8 cellular contexts compared by ENCODE assay signal in the genomic region with DNA sequence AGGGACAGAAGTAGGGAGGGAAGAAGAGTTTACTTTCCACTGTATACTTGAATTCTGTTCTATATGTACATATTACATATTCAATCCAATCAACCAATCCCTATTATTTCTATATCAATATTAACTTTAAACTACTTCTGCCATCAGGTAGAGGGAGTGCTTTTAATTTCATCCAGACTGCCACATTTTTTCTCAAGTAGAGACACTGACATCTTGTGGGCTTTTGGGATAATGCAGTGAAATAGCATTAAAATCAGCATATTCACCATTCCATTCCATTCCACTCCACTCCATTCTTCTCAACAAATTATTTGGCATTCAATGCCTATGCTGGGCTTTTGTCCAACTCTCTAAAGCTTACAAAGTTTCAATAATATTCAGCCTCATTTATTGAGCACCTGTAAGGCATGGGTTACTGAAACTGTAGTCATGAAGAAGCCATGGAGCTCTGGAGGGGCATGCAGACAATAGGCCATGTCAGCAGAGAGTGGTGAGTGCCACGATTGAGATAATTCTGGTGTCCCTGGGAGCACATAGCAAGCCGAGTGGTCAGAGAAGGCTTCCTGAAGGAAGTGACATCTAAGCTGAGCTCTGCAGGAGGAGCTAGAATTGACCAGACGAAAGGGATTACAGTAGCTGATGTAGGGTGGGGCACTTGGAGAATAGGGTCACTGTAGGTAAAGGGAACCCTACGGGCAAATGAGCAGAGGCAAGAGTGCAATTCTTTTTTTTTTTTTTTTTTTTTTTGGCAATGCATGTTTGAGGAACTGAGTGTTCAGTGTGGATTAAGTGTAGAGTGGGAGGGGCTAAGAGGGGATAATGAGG. TPM values are rescaled to one million over a fixed set of nuclear protein-coding genes. Genes with fewer than 3 reads are reported as not detected.
DNase-seq lines count a peak whose midpoint lies in the region; ATAC-seq and TF ChIP-seq lines count a peak whose summit lies in the region.

No MANE protein-coding gene starts in this region.

- H3K4me3 ChIP-seq in BE2C (ENCODE audit: low read depth, low read length) (no peak overlapping the region), adrenal gland (no peak overlapping the region)

- H3K27ac ChIP-seq in adrenal gland: no peak overlapping the region

- 21 to 32% (median 25%) methylated on average over 4 of the region's 4 CpGs for whole genome bisulfite sequencing in adrenal gland, 4 donors

- H3K27ac Mint-ChIP-seq in stimulated activated naive CD8-positive, alpha-beta T cell treated with anti-CD3 and anti-CD28 coated beads, Interleukin-15, amount 100 ng/mL, for 72 hours: no peak overlapping the region

- no peaks in the 10 kb centered on the region for H3K27me3 ChIP-seq in BE2C
- no peaks in the 10 kb centered on the region for H3K27me3 ChIP-seq in adrenal gland

- no peaks in the 10 kb centered on the region for H3K9me3 ChIP-seq in BE2C
- no peaks in the 10 kb centered on the region for H3K9me3 ChIP-seq in adrenal gland (replicated peaks in 1 of 3)

- DNase-seq in BE2C (no peak), NCI-H345 (lab: John Stamatoyannopoulos, UW) (peak; percentile 52), adrenal gland (peak in 1 of 7 donors; percentile 11), hepatic stellate cell (ENCODE audit: low spot score) (peak; percentile 55)
- DNase-seq in stimulated activated naive CD8-positive, alpha-beta T cell treated with anti-CD3 and anti-CD28 coated beads, Interleukin-15, amount 100 ng/mL, for 72 hours: no peak

- no peaks in the 10 kb centered on the region for H3K36me3 ChIP-seq in BE2C
- no peaks in the 10 kb centered on the region for H3K36me3 ChIP-seq in adrenal gland (replicated peaks in 1 of 2)

- TF ChIP-seq POLR2A in adrenal gland (IDR thresholded peaks at IDR 0.05): no peak

- H3K4me1 ChIP-seq in BE2C (no peaks in the 10 kb centered on the region), adrenal gland (replicated peaks in 1 of 2) (no peaks in the 10 kb centered on the region)

- peak; percentile 91 for TF ChIP-seq CTCF in BE2C (IDR thresholded peaks at IDR 0.05; ENCODE audit: low read depth, low read length)
- TF ChIP-seq CTCF in adrenal gland (IDR thresholded peaks at IDR 0.05): peak; percentile 67 to 90 (median 80)

- ATAC-seq in GM21390 (IDR thresholded peaks at IDR 0.05; ENCODE audit: unreplicated experiment) (peak; percentile 46), GM19463 (IDR thresholded peaks at IDR 0.05; ENCODE audit: unreplicated experiment) (no peak), HG03039 (IDR thresholded peaks at IDR 0.05; ENCODE audit: unreplicated experiment) (no peak)
- ATAC-seq in stimulated activated naive CD8-positive, alpha-beta T cell treated with anti-CD3 and anti-CD28 coated beads, Interleukin-15, amount 100 ng/mL, for 72 hours: peak; percentile 67

- no peaks in the 10 kb centered on the region for H3K4me1 Mint-ChIP-seq in stimulated activated naive CD8-positive, alpha-beta T cell treated with anti-CD3 and anti-CD28 coated beads, Interleukin-15, amount 100 ng/mL, for 72 hours

- intact Hi-C loops in adrenal gland (cut with DNase I): no loop called here

- peaks cover 16% of the 10 kb centered on the region for H3K27me3 Mint-ChIP-seq in stimulated activated naive CD8-positive, alpha-beta T cell treated with anti-CD3 and anti-CD28 coated beads, Interleukin-15, amount 100 ng/mL, for 72 hours

- H3K4me3 Mint-ChIP-seq in stimulated activated naive CD8-positive, alpha-beta T cell treated with anti-CD3 and anti-CD28 coated beads, Interleukin-15, amount 100 ng/mL, for 72 hours: no peak overlapping the region

- H3K9me3 Mint-ChIP-seq in stimulated activated naive CD8-positive, alpha-beta T cell treated with anti-CD3 and anti-CD28 coated beads, Interleukin-15, amount 100 ng/mL, for 72 hours: no peaks in the 10 kb centered on the region

RNA-seq across cellular contexts. Expression of a gene that starts 12.8 kb away (rescaled TPM):
- polyA plus RNA-seq in BE2C (2012; ENCODE audit: insufficient read depth, insufficient read length, low read depth): 59.3 TPM
- 10 to 100 TPM; 28.0 to 46.4 (median 38.5) TPM for total RNA-seq in adrenal gland
- polyA plus RNA-seq in adrenal gland: 10 to 100 TPM; 19.1 to 33.2 (median 32.2) TPM

Comparison
In these comparisons a context has a peak if more than half of its experiments do, and no peak if none do; other contexts are left out.
1. DNase-seq: peak in NCI-H345 (single experiment) and hepatic stellate cell (single experiment); none in BE2C (single experiment) and stimulated activated naive CD8-positive, alpha-beta T cell treated with anti-CD3 and anti-CD28 coated beads, Interleukin-15, amount 100 ng/mL, for 72 hours (0 of 2).
2. ATAC-seq: peak in GM21390 (single experiment) and stimulated activated naive CD8-positive, alpha-beta T cell treated with anti-CD3 and anti-CD28 coated beads, Interleukin-15, amount 100 ng/mL, for 72 hours (single experiment); none in GM19463 (single experiment) and HG03039 (single experiment).